In genomic region chr1:55038974-55039341, GRCh38 we compare ENCODE assay signal across 21 cellular contexts. TPM values are rescaled to one million over a fixed set of nuclear protein-coding genes. Genes with fewer than 3 reads are reported as not detected.
DNase-seq lines count a peak whose midpoint lies in the region; ATAC-seq, FAIRE-seq and TF ChIP-seq lines count a peak whose summit lies in the region.
"Had no signal": no experiment of that assay in that cellular context is flagged by ENCODE, and none has a peak within 500 bp of the region (broad histone marks: within the 10 kb centered on the region; RNA-seq: fewer than 3 reads in every experiment).

No MANE protein-coding gene starts in this region.

- H3K4me1 ChIP-seq in mammary epithelial cell (ENCODE audit: insufficient read depth, low read length) = peaks cover 28% of the 10 kb centered on the region
- peaks cover 0 to 12% of the 10 kb centered on the region in 2 donors for H3K4me1 ChIP-seq in muscle layer of duodenum (ENCODE audit: control insufficient read depth in 1 of 2, insufficient read depth in 2 of 2, low read length in 2 of 2)

- H3K4me3 ChIP-seq in mammary epithelial cell (replicated peaks in 1 of 3; ENCODE audit: insufficient read depth in 1 of 3, low read depth in 2 of 3, low read length in 3 of 3) (peak overlapping the region in 1 of 3 experiments; percentile 73), epithelial cell of esophagus (ENCODE audit: low read length) (peak overlapping the region; percentile 68), muscle layer of duodenum (ENCODE audit: low read depth in 1 of 2, low read length in 2 of 2) (peak overlapping the region; percentile 5 to 45)
- H3K4me3 ChIP-seq: adrenal gland had no signal

- peaks cover 10% of the 10 kb centered on the region for H3K27me3 ChIP-seq in mammary epithelial cell (ENCODE audit: insufficient read depth, low read length)
- peaks cover 13% of the 10 kb centered on the region for H3K27me3 ChIP-seq in muscle layer of duodenum (ENCODE audit: low read depth, low read length)

- WGBS in mammary epithelial cell (ENCODE audit: low coverage, missing lambda C conversion rate) = 42% methylated on average over 9 of the region's 9 CpGs

- CTCF ChIA-PET in mammary epithelial cell (lab: Charles Lee; ENCODE audit: low non-redundant PET) (interaction anchor here (1.4 kb wide), 1 partner anchor 17 kb away, joined by 7 read pairs; no protein-coding TSS in a partner anchor), MCF 10A (lab: Yijun Ruan, JAX) (interaction anchor here (0.7 to 1.3 kb wide), 2 partner anchors 17 to 1442 kb away, joined by 3 to 4 read pairs; no protein-coding TSS in a partner anchor)

- H3K36me3 ChIP-seq in mammary epithelial cell (ENCODE audit: insufficient read depth, low read length) (no peaks in the 10 kb centered on the region), muscle layer of duodenum (ENCODE audit: control insufficient read depth in 1 of 2, insufficient read depth in 2 of 2, low read length in 2 of 2) (no peaks in the 10 kb centered on the region)
- H3K36me3 ChIP-seq: adrenal gland had no signal

- peaks cover 65% of the 10 kb centered on the region for H3K27me3 Mint-ChIP-seq in MCF 10A (ENCODE audit: insufficient read depth, unreplicated experiment)
- H3K27me3 Mint-ChIP-seq in natural killer cell treated with Interleukin-12 subunit alpha and Interleukin-12 subunit beta and Interleukin-15 and Interleukin-18, amount 100 ng/mL, for 72 hours = peaks cover 46 to 52% of the 10 kb centered on the region in 2 donors

- intact Hi-C loops in mammary epithelial cell (cut with micrococcal nuclease) = no loop called here
- intact Hi-C loops in MCF 10A (cut with micrococcal nuclease) = no loop called here

- no peak overlapping the region for H3K9ac ChIP-seq in mammary epithelial cell (ENCODE audit: insufficient read depth, low read length)

- no peak for FAIRE-seq in GM19239 (lab: Jason Lieb, UNC)
- FAIRE-seq: RCC 7860 had no signal

- H4K20me1 ChIP-seq in mammary epithelial cell (ENCODE audit: insufficient read depth, low read length) = no peaks in the 10 kb centered on the region

- dilution Hi-C loops in mammary epithelial cell (cut with HindIII; ENCODE audit: low sequenced_read_pairs) = no loop called here

- BruUV-seq in mammary epithelial cell (replicated peaks; lab: Mats Ljungman, UMichigan) (no TSS peak), MCF 10A (replicated peaks; lab: Mats Ljungman, UMichigan) (no TSS peak)

- H3K27ac ChIP-seq in mammary epithelial cell (ENCODE audit: insufficient read depth, low read depth, low read length) = peak overlapping the region; percentile 58
- no peak overlapping the region for H3K27ac ChIP-seq in muscle layer of duodenum (ENCODE audit: low read length)
- H3K27ac ChIP-seq: adrenal gland had no signal

- TF ChIP-seq CTCF in mammary epithelial cell (conservative IDR thresholded peaks at IDR 0.05 in 1 of 2, IDR thresholded peaks at IDR 0.05 in 1 of 2; ENCODE audit: extremely low read depth in 1 of 2, insufficient read depth in 1 of 2, low read depth in 1 of 2, low read length in 2 of 2) (no peak), MCF 10A (IDR thresholded peaks at IDR 0.05; ENCODE audit: unreplicated experiment) (no peak), epithelial cell of esophagus (IDR thresholded peaks at IDR 0.05; ENCODE audit: insufficient read depth, low read depth, low read length, missing control alignments) (no peak)

- no peaks in the 10 kb centered on the region for H3K36me3 Mint-ChIP-seq in MCF 10A (ENCODE audit: insufficient read depth, unreplicated experiment)
- no peaks in the 10 kb centered on the region for H3K36me3 Mint-ChIP-seq in natural killer cell treated with Interleukin-12 subunit alpha and Interleukin-12 subunit beta and Interleukin-15 and Interleukin-18, amount 100 ng/mL, for 72 hours
- H3K36me3 Mint-ChIP-seq: naive B cell had no signal

- H3K27ac Mint-ChIP-seq in MCF 10A (ENCODE audit: low read depth, unreplicated experiment) = no peak overlapping the region
- no peak overlapping the region for H3K27ac Mint-ChIP-seq in natural killer cell treated with Interleukin-12 subunit alpha and Interleukin-12 subunit beta and Interleukin-15 and Interleukin-18, amount 100 ng/mL, for 72 hours

- POLR2A ChIA-PET in MCF 10A (lab: Yijun Ruan, JAX) = no interaction called here

- DNase-seq in mammary epithelial cell = no peak
- DNase-seq in MCF 10A (ENCODE audit: unreplicated experiment) = no peak
- DNase-seq in epithelial cell of esophagus (ENCODE audit: low read depth) = no peak
- DNase-seq in GM19239 (ENCODE audit: insufficient read length, low spot score) = no peak
- DNase-seq in AG08395 (ENCODE audit: low spot score) = no peak
- no peak for DNase-seq in natural killer cell treated with Interleukin-12 subunit alpha and Interleukin-12 subunit beta and Interleukin-15 and Interleukin-18, amount 100 ng/mL, for 72 hours (ENCODE audit: low spot score)
- DNase-seq in HCEC 1CT = no peak
- DNase-seq: 8988T; activated CD4-positive, alpha-beta T cell treated with anti-CD3 and anti-CD28 coated beads for 1 hour; activated T-cell treated with anti-CD3 and anti-CD28 coated beads, Interleukin-2, amount 50 U/mL, for 1 hour; adrenal gland; cortex of kidney; GDM1; KBM-7; naive B cell; NCI-H1436; stimulated activated naive CD4-positive, alpha-beta T cell had no signal

- H3K4me3 Mint-ChIP-seq in MCF 10A (ENCODE audit: unreplicated experiment) = no peak overlapping the region
- H3K4me3 Mint-ChIP-seq in natural killer cell treated with Interleukin-12 subunit alpha and Interleukin-12 subunit beta and Interleukin-15 and Interleukin-18, amount 100 ng/mL, for 72 hours = no peak overlapping the region
- H3K4me3 Mint-ChIP-seq: naive B cell had no signal

- in situ Hi-C loops in mammary epithelial cell (cut with MboI; ENCODE audit: low sequenced_read_pairs in 2 of 2) = no loop called here

- no peaks in the 10 kb centered on the region for H3K9me3 ChIP-seq in mammary epithelial cell (replicated peaks; ENCODE audit: insufficient read depth, low read length)
- H3K9me3 ChIP-seq in muscle layer of duodenum (ENCODE audit: control insufficient read depth in 1 of 2, low read length in 2 of 2) = no peaks in the 10 kb centered on the region
- H3K9me3 ChIP-seq: adrenal gland had no signal

- ATAC-seq in natural killer cell treated with Interleukin-12 subunit alpha and Interleukin-12 subunit beta and Interleukin-15 and Interleukin-18, amount 100 ng/mL, for 72 hours = no peak

- no peaks in the 10 kb centered on the region for H3K9me3 Mint-ChIP-seq in MCF 10A (ENCODE audit: unreplicated experiment)
- H3K9me3 Mint-ChIP-seq in natural killer cell treated with Interleukin-12 subunit alpha and Interleukin-12 subunit beta and Interleukin-15 and Interleukin-18, amount 100 ng/mL, for 72 hours = no peaks in the 10 kb centered on the region
- H3K9me3 Mint-ChIP-seq: naive B cell had no signal

- peaks cover 46% of the 10 kb centered on the region for H3K79me2 ChIP-seq in mammary epithelial cell (ENCODE audit: insufficient read depth, low read length)

- no peaks in the 10 kb centered on the region for H3K4me1 Mint-ChIP-seq in MCF 10A (ENCODE audit: insufficient read depth, unreplicated experiment)
- H3K4me1 Mint-ChIP-seq in natural killer cell treated with Interleukin-12 subunit alpha and Interleukin-12 subunit beta and Interleukin-15 and Interleukin-18, amount 100 ng/mL, for 72 hours (ENCODE audit: low read depth in 2 of 2) = peaks cover 2 to 6% of the 10 kb centered on the region in 2 donors

- peak overlapping the region; percentile 78 for H3K4me2 ChIP-seq in mammary epithelial cell (ENCODE audit: insufficient read depth, low read depth, low read length)

- H2AFZ ChIP-seq in mammary epithelial cell (ENCODE audit: low read depth, low read length) = peak overlapping the region; percentile 63

RNA-seq across cellular contexts. Expression of gene PCSK9, which starts 0.4 kb away (rescaled TPM):
- total RNA-seq in mammary epithelial cell (10 to 100 TPM in 1 of 2 donors, under 1 TPM in 1; 0.67 to 75.0 TPM), MCF 10A (2022) (not detected in 2 replicates)
- polyA plus RNA-seq in mammary epithelial cell = 52.1 TPM
- 39.9 TPM for polyA minus RNA-seq in mammary epithelial cell
- not detected for total RNA-seq in natural killer cell treated with Interleukin-12 subunit alpha and Interleukin-12 subunit beta and Interleukin-15 and Interleukin-18, amount 100 ng/mL, for 72 hours

RNA-seq across cellular contexts. Expression of gene BSND, which starts 40.2 kb away (rescaled TPM):
- total RNA-seq in mammary epithelial cell = not detected
- polyA plus RNA-seq in mammary epithelial cell = not detected
- polyA minus RNA-seq in mammary epithelial cell = not detected
- not detected in 2 replicates for total RNA-seq in MCF 10A (2022)
- not detected for total RNA-seq in natural killer cell treated with Interleukin-12 subunit alpha and Interleukin-12 subunit beta and Interleukin-15 and Interleukin-18, amount 100 ng/mL, for 72 hours
- total RNA-seq: adrenal gland; sciatic nerve; T-helper 2 cell treated with Interferon-gamma antibody and Interleukin-4, amounts not matched to agents 100 ng/mL and 5 ng/mL, for 36 hours had no signal

RNA-seq across cellular contexts. Expression of gene TMEM61, which starts 58.5 kb away (rescaled TPM):
- total RNA-seq in mammary epithelial cell (1 to 10 TPM; 1.3 to 1.8 TPM), MCF 10A (2022) (0.39 TPM in 1 of 2 replicates, not detected in the other)
- 0.78 TPM for polyA plus RNA-seq in mammary epithelial cell
- polyA minus RNA-seq in mammary epithelial cell = 8.6 TPM
- total RNA-seq in natural killer cell treated with Interleukin-12 subunit alpha and Interleukin-12 subunit beta and Interleukin-15 and Interleukin-18, amount 100 ng/mL, for 72 hours = not detected
- total RNA-seq: sciatic nerve; T-helper 2 cell treated with Interferon-gamma antibody and Interleukin-4, amounts not matched to agents 100 ng/mL and 5 ng/mL, for 36 hours had no signal
